18 cellular contexts compared by ENCODE assay signal in the genomic region with DNA sequence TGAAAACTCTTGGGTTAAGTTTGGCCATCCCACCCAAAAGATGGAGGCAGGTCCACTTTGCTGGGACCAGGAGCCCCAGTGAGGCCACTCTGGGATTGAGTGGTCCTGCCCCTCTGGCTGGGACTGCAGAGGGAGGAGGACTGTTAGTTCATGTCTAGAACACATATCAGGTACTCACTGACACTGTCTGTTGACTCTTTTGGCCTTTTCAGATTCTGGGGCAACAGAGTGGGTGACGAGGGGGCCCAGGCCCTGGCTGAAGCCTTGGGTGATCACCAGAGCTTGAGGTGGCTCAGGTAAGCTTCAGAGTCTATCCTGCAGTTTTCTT. TPM values are rescaled to one million over a fixed set of nuclear protein-coding genes. Genes with fewer than 3 reads are reported as not detected.
DNase-seq lines count a peak whose midpoint lies in the region; ATAC-seq lines count a peak whose summit lies in the region.
"Had no signal": no experiment of that assay in that cellular context is flagged by ENCODE, and none has a peak within 500 bp of the region (broad histone marks: within the 10 kb centered on the region; RNA-seq: fewer than 3 reads in every experiment).

No MANE protein-coding gene starts in this region.

- CTCF ChIA-PET in T-cell (lab: Charles Lee) = interaction anchor here (0.6 to 1.0 kb wide), 6 partner anchors 19 to 1126 kb away, joined by 3 to 5 read pairs (median 4); no protein-coding TSS in a partner anchor
- CTCF ChIA-PET in naive thymus-derived CD4-positive, alpha-beta T cell (lab: Charles Lee) = interaction anchor here (0.7 to 4.0 kb wide), 5 partner anchors 9 to 85 kb away, joined by 3 to 33 read pairs (median 4); a partner anchor contains a TSS

- ATAC-seq in activated T-cell treated with anti-CD3 and anti-CD28 coated beads, Interleukin-2, amount 50 U/mL, for 72 hours (replicated peaks in 1 of 2) = no peak
- ATAC-seq in T-cell (replicated peaks in 1 of 4) = peak in 1 of 4 experiments; percentile 30
- ATAC-seq in naive thymus-derived CD4-positive, alpha-beta T cell = peak; percentile 7
- peak; percentile 36 for ATAC-seq in stimulated activated effector memory CD8-positive, alpha-beta T cell treated with anti-CD3 and anti-CD28 coated beads, Interleukin-12 subunit alpha, Interleukin-12 subunit beta, amount 100 ng/mL, for 72 hours
- no peak for ATAC-seq in HG02885 (IDR thresholded peaks at IDR 0.05; ENCODE audit: poor library complexity, unreplicated experiment)
- no peak for ATAC-seq in Right ventricle myocardium superior (ENCODE audit: poor library complexity)
- ATAC-seq: HepG2 had no signal

- peaks cover 0 to 16% (median 0%) of the 10 kb centered on the region in 3 experiments for H3K9me3 ChIP-seq in naive thymus-derived CD4-positive, alpha-beta T cell (ENCODE audit: control insufficient read depth in 2 of 3, low read length in 3 of 3)

- H3K27me3 ChIP-seq in naive thymus-derived CD4-positive, alpha-beta T cell (ENCODE audit: control insufficient read depth in 2 of 2, insufficient read depth in 2 of 2, low read length in 2 of 2) = no peaks in the 10 kb centered on the region
- H3K27me3 ChIP-seq: BLaER1 treated with 17β-estradiol and CSF1 and Interleukin-3, amounts not matched to agents 10 nM and 100 nM had no signal

- peaks cover 2 to 5% of the 10 kb centered on the region in 2 donors for H3K9me3 Mint-ChIP-seq in activated T-cell treated with anti-CD3 and anti-CD28 coated beads, Interleukin-2, amount 50 U/mL, for 72 hours
- H3K9me3 Mint-ChIP-seq in T-cell = peaks cover 7 to 9% (median 8%) of the 10 kb centered on the region in 3 donors
- H3K9me3 Mint-ChIP-seq in naive thymus-derived CD4-positive, alpha-beta T cell = peaks cover 5 to 21% (median 9%) of the 10 kb centered on the region in 11 donors
- H3K9me3 Mint-ChIP-seq in stimulated activated effector memory CD8-positive, alpha-beta T cell treated with anti-CD3 and anti-CD28 coated beads, Interleukin-12 subunit alpha, Interleukin-12 subunit beta, amount 100 ng/mL, for 72 hours = peaks cover 4% of the 10 kb centered on the region

- no peaks in the 10 kb centered on the region for H3K27me3 Mint-ChIP-seq in activated T-cell treated with anti-CD3 and anti-CD28 coated beads, Interleukin-2, amount 50 U/mL, for 72 hours (ENCODE audit: low read depth)
- H3K27me3 Mint-ChIP-seq in T-cell = no peaks in the 10 kb centered on the region
- H3K27me3 Mint-ChIP-seq in naive thymus-derived CD4-positive, alpha-beta T cell = no peaks in the 10 kb centered on the region

- DNase-seq in activated T-cell treated with anti-CD3 and anti-CD28 coated beads, Interleukin-2, amount 50 U/mL, for 72 hours = no peak
- no peak for DNase-seq in activated T-cell treated with anti-CD3 and anti-CD28 coated beads, Interleukin-2, amount 50 U/mL, for 1 hour
- DNase-seq in T-cell (no peak), Right ventricle myocardium superior (no peak)
- DNase-seq in naive thymus-derived CD4-positive, alpha-beta T cell = no peak
- no peak for DNase-seq in stimulated activated effector memory CD8-positive, alpha-beta T cell treated with anti-CD3 and anti-CD28 coated beads, Interleukin-12 subunit alpha, Interleukin-12 subunit beta, amount 100 ng/mL, for 72 hours (ENCODE audit: low spot score in 2 of 2)
- DNase-seq: DMS 273 treated with DMSO at 0.1 percent for 48 hours, HFFc6, KBM-7, NCI-H187, NCI-H2107, NCI-H524, RPMI8226, SIG-M5 had no signal

- peak overlapping the region in 1 of 2 donors; percentile 46 for H3K4me3 Mint-ChIP-seq in activated T-cell treated with anti-CD3 and anti-CD28 coated beads, Interleukin-2, amount 50 U/mL, for 72 hours
- peak overlapping the region in 1 of 3 donors; percentile 24 for H3K4me3 Mint-ChIP-seq in T-cell
- H3K4me3 Mint-ChIP-seq in naive thymus-derived CD4-positive, alpha-beta T cell = peak overlapping the region in 3 of 10 donors; percentile 3 to 47 (median 8)
- peak overlapping the region; percentile 20 for H3K4me3 Mint-ChIP-seq in stimulated activated effector memory CD8-positive, alpha-beta T cell treated with anti-CD3 and anti-CD28 coated beads, Interleukin-12 subunit alpha, Interleukin-12 subunit beta, amount 100 ng/mL, for 72 hours
- H3K4me3 Mint-ChIP-seq: HFFc6 had no signal

- peaks cover 41% of the 10 kb centered on the region for H3K4me1 Mint-ChIP-seq in activated T-cell treated with anti-CD3 and anti-CD28 coated beads, Interleukin-2, amount 50 U/mL, for 72 hours (ENCODE audit: low read depth)
- peaks cover 43 to 46% (median 44%) of the 10 kb centered on the region in 3 donors for H3K4me1 Mint-ChIP-seq in T-cell
- peaks cover 26 to 49% (median 32%) of the 10 kb centered on the region in 7 donors for H3K4me1 Mint-ChIP-seq in naive thymus-derived CD4-positive, alpha-beta T cell
- H3K4me1 Mint-ChIP-seq in stimulated activated effector memory CD8-positive, alpha-beta T cell treated with anti-CD3 and anti-CD28 coated beads, Interleukin-12 subunit alpha, Interleukin-12 subunit beta, amount 100 ng/mL, for 72 hours = peaks cover 37% of the 10 kb centered on the region

- H3K4me1 ChIP-seq in naive thymus-derived CD4-positive, alpha-beta T cell (ENCODE audit: control insufficient read depth in 2 of 2, insufficient read depth in 2 of 2, low read length in 2 of 2) = peaks cover 16 to 22% of the 10 kb centered on the region in 2 donors

- H3K4me3 ChIP-seq in naive thymus-derived CD4-positive, alpha-beta T cell (ENCODE audit: low read length) = no peak overlapping the region
- H3K4me3 ChIP-seq: BLaER1 treated with 17β-estradiol and CSF1 and Interleukin-3, amounts not matched to agents 10 nM and 100 nM had no signal

- POLR2A ChIA-PET in T-cell (lab: Charles Lee) = no interaction called here
- POLR2A ChIA-PET in naive thymus-derived CD4-positive, alpha-beta T cell (lab: Charles Lee) = interaction anchor here (0.7 to 4.0 kb wide), 7 partner anchors 8 to 42 kb away, joined by 3 to 25 read pairs (median 8); a partner anchor contains a TSS

- peak overlapping the region; percentile 96 for H3K27ac Mint-ChIP-seq in activated T-cell treated with anti-CD3 and anti-CD28 coated beads, Interleukin-2, amount 50 U/mL, for 72 hours
- peak overlapping the region; percentile 86 to 90 for H3K27ac Mint-ChIP-seq in T-cell
- peak overlapping the region in 5 of 9 donors; percentile 16 to 76 (median 69) for H3K27ac Mint-ChIP-seq in naive thymus-derived CD4-positive, alpha-beta T cell
- H3K27ac Mint-ChIP-seq in stimulated activated effector memory CD8-positive, alpha-beta T cell treated with anti-CD3 and anti-CD28 coated beads, Interleukin-12 subunit alpha, Interleukin-12 subunit beta, amount 100 ng/mL, for 72 hours = peak overlapping the region; percentile 84
- H3K27ac Mint-ChIP-seq: HFFc6 had no signal

- no peaks in the 10 kb centered on the region for H3K36me3 ChIP-seq in naive thymus-derived CD4-positive, alpha-beta T cell (ENCODE audit: control insufficient read depth in 2 of 3, insufficient read depth in 3 of 3, low read length in 3 of 3)

- peaks cover 16 to 31% of the 10 kb centered on the region in 2 donors for H3K36me3 Mint-ChIP-seq in activated T-cell treated with anti-CD3 and anti-CD28 coated beads, Interleukin-2, amount 50 U/mL, for 72 hours (ENCODE audit: insufficient read depth in 2 of 2)
- peaks cover 36% of the 10 kb centered on the region for H3K36me3 Mint-ChIP-seq in T-cell
- H3K36me3 Mint-ChIP-seq in naive thymus-derived CD4-positive, alpha-beta T cell = peaks cover 4 to 49% (median 9%) of the 10 kb centered on the region in 5 donors
- H3K36me3 Mint-ChIP-seq in stimulated activated effector memory CD8-positive, alpha-beta T cell treated with anti-CD3 and anti-CD28 coated beads, Interleukin-12 subunit alpha, Interleukin-12 subunit beta, amount 100 ng/mL, for 72 hours = peaks cover 20% of the 10 kb centered on the region

- intact Hi-C loops in naive thymus-derived CD4-positive, alpha-beta T cell (cut with micrococcal nuclease) = loop anchor here in 1 of 2 donors (1.0 kb wide), 1 partner anchor 9 kb away; no protein-coding TSS in a partner anchor
- intact Hi-C loops in Right ventricle myocardium superior (cut with DNase I) = no loop called here

- no peak overlapping the region for H3K27ac ChIP-seq in naive thymus-derived CD4-positive, alpha-beta T cell (ENCODE audit: low read depth, low read length)
- H3K27ac ChIP-seq: BLaER1 treated with 17β-estradiol and CSF1 and Interleukin-3, amounts not matched to agents 10 nM and 100 nM had no signal

RNA-seq across cellular contexts. Expression of a gene that starts 19.5 kb away (rescaled TPM):
- 100 to 1,000 TPM; 194 to 222 TPM for total RNA-seq in activated T-cell treated with anti-CD3 and anti-CD28 coated beads, Interleukin-2, amount 50 U/mL, for 72 hours
- 100 to 1,000 TPM; 243 to 380 (median 294) TPM for total RNA-seq in T-cell
- 100 to 1,000 TPM; 259 to 393 (median 336) TPM for total RNA-seq in naive thymus-derived CD4-positive, alpha-beta T cell
- polyA plus RNA-seq in naive thymus-derived CD4-positive, alpha-beta T cell = 100 to 1,000 TPM; 170 to 224 TPM
- total RNA-seq in Right ventricle myocardium superior = 29.4 TPM

RNA-seq across cellular contexts. Expression of a gene that starts 29.0 kb away (rescaled TPM):
- total RNA-seq in activated T-cell treated with anti-CD3 and anti-CD28 coated beads, Interleukin-2, amount 50 U/mL, for 72 hours = 10 to 100 TPM; 11.3 to 13.0 TPM
- total RNA-seq in T-cell = 1 to 10 TPM; 2.4 to 7.6 (median 3.1) TPM
- total RNA-seq in naive thymus-derived CD4-positive, alpha-beta T cell = 10 to 100 TPM in 2 of 5 experiments, 1 to 10 TPM in 1, under 1 TPM in 2; 0.49 to 40.5 (median 4.8) TPM
- under 1 TPM; 0.06 TPM for polyA plus RNA-seq in naive thymus-derived CD4-positive, alpha-beta T cell
- 0.48 TPM for total RNA-seq in Right ventricle myocardium superior
- total RNA-seq: A673, HFFc6 had no signal

RNA-seq across cellular contexts. Expression of a gene that starts 41.3 kb away (rescaled TPM):
- total RNA-seq in activated T-cell treated with anti-CD3 and anti-CD28 coated beads, Interleukin-2, amount 50 U/mL, for 72 hours = 10 to 100 TPM; 45.2 to 49.9 TPM
- total RNA-seq in T-cell (10 to 100 TPM; 38.8 to 85.2 (median 69.6) TPM), Right ventricle myocardium superior (0.62 TPM)
- 10 to 100 TPM; 32.4 to 94.9 (median 70.8) TPM for total RNA-seq in naive thymus-derived CD4-positive, alpha-beta T cell
- 10 to 100 TPM; 62.6 to 96.1 TPM for polyA plus RNA-seq in naive thymus-derived CD4-positive, alpha-beta T cell
- total RNA-seq: A673, HepG2, HFFc6 had no signal
- polyA plus RNA-seq: HepG2 had no signal

Comparison
In these comparisons a context has a peak if more than half of its experiments do, and no peak if none do; other contexts are left out.
1. ATAC-seq: peak in naive thymus-derived CD4-positive, alpha-beta T cell (single experiment) and stimulated activated effector memory CD8-positive, alpha-beta T cell treated with anti-CD3 and anti-CD28 coated beads, Interleukin-12 subunit alpha, Interleukin-12 subunit beta, amount 100 ng/mL, for 72 hours (single experiment); none in activated T-cell treated with anti-CD3 and anti-CD28 coated beads, Interleukin-2, amount 50 U/mL, for 72 hours (0 of 2), HG02885 (single experiment) and Right ventricle myocardium superior (single experiment).
2. RNA of a gene that starts 41.3 kb away (total RNA-seq): 32.4 to 94.9 TPM in naive thymus-derived CD4-positive, alpha-beta T cell, 38.8 to 85.2 TPM in T-cell and 45.2 to 49.9 TPM in activated T-cell treated with anti-CD3 and anti-CD28 coated beads, Interleukin-2, amount 50 U/mL, for 72 hours; 0.62 TPM in Right ventricle myocardium superior (single experiment); every median in the first group is over 10 times any median in the second.
3. Peak in every context shown above with its lines, with median percentiles within 50 percentile points of each other: H3K27ac Mint-ChIP-seq.